Comparison of ENCODE assay signal across 14 cellular contexts in the genomic region with DNA sequence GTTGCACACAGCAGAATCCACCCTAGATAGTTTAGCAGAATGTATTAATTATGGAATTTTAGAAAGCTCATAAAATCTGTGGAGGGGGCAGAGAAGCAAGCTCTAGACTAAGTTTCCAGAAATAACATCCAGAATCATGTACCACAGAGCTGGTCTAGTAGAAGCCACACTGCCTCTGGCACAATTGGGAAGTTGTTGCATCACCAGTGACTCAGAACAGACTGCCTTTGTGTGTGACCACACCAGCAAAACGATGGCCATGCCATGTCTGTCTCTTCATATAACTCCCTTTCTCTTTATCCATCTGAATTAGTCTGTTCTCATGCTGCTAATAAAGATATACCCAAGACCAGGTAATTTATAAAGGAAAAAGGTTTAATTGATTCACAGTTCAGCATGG.
DNase-seq lines count a peak whose midpoint lies in the region; ATAC-seq and TF ChIP-seq lines count a peak whose summit lies in the region.
"Had no signal": no experiment of that assay in that cellular context is flagged by ENCODE, and none has a peak within 500 bp of the region (broad histone marks: within the 10 kb centered on the region; RNA-seq: fewer than 3 reads in every experiment).

No MANE protein-coding gene starts in this region.

- no peaks in the 10 kb centered on the region for H3K9me3 ChIP-seq in BE2C
- H3K9me3 ChIP-seq: Caco-2, sigmoid colon had no signal

- ATAC-seq in GM19023 (IDR thresholded peaks at IDR 0.05; ENCODE audit: unreplicated experiment) = no peak

- DNase-seq in A172 (ENCODE audit: low spot score) (peak; percentile 27), Kasumi-1 (lab: John Stamatoyannopoulos, UW) (peak; percentile 72 to 74), SW480 (ENCODE audit: low spot score) (peak; percentile 33), fibroblast of peridontal ligament (ENCODE audit: extremely low read depth) (peak; percentile 76), BE2C (no peak), middle frontal gyrus (ENCODE audit: extremely low spot score, low spot score) (no peak), GDM1 (lab: John Stamatoyannopoulos, UW) (no peak)
- DNase-seq: 8988T, Caco-2, cerebellar nuclear complex, NCI-H1048, nucleus accumbens, sigmoid colon had no signal

- no peak overlapping the region for H3K4me3 ChIP-seq in BE2C (ENCODE audit: low read depth, low read length)
- H3K4me3 ChIP-seq: sigmoid colon had no signal

- no peak for TF ChIP-seq CTCF in BE2C (IDR thresholded peaks at IDR 0.05; ENCODE audit: low read depth, low read length)

- H3K36me3 ChIP-seq in BE2C = no peaks in the 10 kb centered on the region
- H3K36me3 ChIP-seq: sigmoid colon had no signal

- no peaks in the 10 kb centered on the region for H3K27me3 ChIP-seq in BE2C
- H3K27me3 ChIP-seq: sigmoid colon had no signal

- no peaks in the 10 kb centered on the region for H3K4me1 ChIP-seq in BE2C
- H3K4me1 ChIP-seq: Caco-2, sigmoid colon had no signal

Comparison
In these comparisons a context has a peak if more than half of its experiments do, and no peak if none do; other contexts are left out.
1. DNase-seq: peak in A172 (single experiment), Kasumi-1 (2 of 2), SW480 (single experiment) and fibroblast of peridontal ligament (single experiment); none in BE2C (single experiment), middle frontal gyrus (single experiment) and GDM1 (single experiment).